8 cellular contexts compared by ENCODE assay signal in genomic region chr10:15168296-15168780, GRCh38. TPM values are rescaled to one million over a fixed set of nuclear protein-coding genes. Genes with fewer than 3 reads are reported as not detected.
DNase-seq lines count a peak whose midpoint lies in the region; ATAC-seq, FAIRE-seq and TF ChIP-seq lines count a peak whose summit lies in the region.

Gene NMT2 (minus strand): TSS chr10:15168693. CDS start chr10:15168612, 81 bp downstream.

- peak; percentile 52 for FAIRE-seq in GM19239 (lab: Jason Lieb, UNC)

- H3K27me3 Mint-ChIP-seq in activated naive CD8-positive, alpha-beta T cell treated with anti-CD3 and anti-CD28 coated beads for 36 hours: no peaks in the 10 kb centered on the region
- H3K27me3 Mint-ChIP-seq in progenitor cell of endocrine pancreas: no peaks in the 10 kb centered on the region

- peak within 1 kb of the TSS; percentile 80 for H3K9ac ChIP-seq in DND-41 (ENCODE audit: low read depth, low read length)

- H3K4me1 Mint-ChIP-seq in activated naive CD8-positive, alpha-beta T cell treated with anti-CD3 and anti-CD28 coated beads for 36 hours: peaks cover 53% of the 10 kb centered on the region
- H3K4me1 Mint-ChIP-seq in progenitor cell of endocrine pancreas (ENCODE audit: low read depth): peaks cover 23% of the 10 kb centered on the region

- H3K27ac ChIP-seq in DND-41 (ENCODE audit: low read length): peak within 1 kb of the TSS; percentile 96
- peak within 1 kb of the TSS; percentile 97 for H3K27ac ChIP-seq in left ventricle myocardium inferior (replicated peaks)

- peaks cover 4% of the 10 kb centered on the region for H3K36me3 Mint-ChIP-seq in activated naive CD8-positive, alpha-beta T cell treated with anti-CD3 and anti-CD28 coated beads for 36 hours
- peaks cover 2% of the 10 kb centered on the region for H3K36me3 Mint-ChIP-seq in progenitor cell of endocrine pancreas (ENCODE audit: insufficient read depth)

- H3K4me1 ChIP-seq in DND-41 (ENCODE audit: insufficient read depth, low read length): peaks cover 64% of the 10 kb centered on the region
- peaks cover 54% of the 10 kb centered on the region for H3K4me1 ChIP-seq in left ventricle myocardium inferior

- peak within 1 kb of the TSS; percentile 95 for H3K4me3 Mint-ChIP-seq in activated naive CD8-positive, alpha-beta T cell treated with anti-CD3 and anti-CD28 coated beads for 36 hours
- H3K4me3 Mint-ChIP-seq in progenitor cell of endocrine pancreas (ENCODE audit: low read depth): peak within 1 kb of the TSS; percentile 87

- peaks cover 12% of the 10 kb centered on the region; the same call in 1 of the 2 replicates for H4K20me1 ChIP-seq in DND-41 (ENCODE audit: insufficient read depth, low read length)

- peak within 1 kb of the TSS; percentile 93 for H3K27ac Mint-ChIP-seq in activated naive CD8-positive, alpha-beta T cell treated with anti-CD3 and anti-CD28 coated beads for 36 hours
- peak within 1 kb of the TSS; percentile 96 for H3K27ac Mint-ChIP-seq in progenitor cell of endocrine pancreas

- H2AFZ ChIP-seq in DND-41 (ENCODE audit: low read depth, low read length): peak within 1 kb of the TSS; percentile 98

- no peaks in the 10 kb centered on the region for H3K9me3 Mint-ChIP-seq in activated naive CD8-positive, alpha-beta T cell treated with anti-CD3 and anti-CD28 coated beads for 36 hours
- H3K9me3 Mint-ChIP-seq in progenitor cell of endocrine pancreas (ENCODE audit: low read depth): no peaks in the 10 kb centered on the region

- H3K9me3 ChIP-seq in DND-41 (ENCODE audit: insufficient read depth, low read length, severe bottlenecking): no peaks in the 10 kb centered on the region
- H3K9me3 ChIP-seq in left ventricle myocardium inferior (replicated peaks): no peaks in the 10 kb centered on the region

- H3K4me3 ChIP-seq in DND-41 (ENCODE audit: low read depth in 1 of 2, low read length in 2 of 2) (peak within 1 kb of the TSS; percentile 71 to 94), left ventricle myocardium inferior (peak within 1 kb of the TSS; percentile 98)

- intact Hi-C loops in left ventricle myocardium inferior (cut with micrococcal nuclease): no loop called here

- DNase-seq in DND-41: no peak
- DNase-seq in GM19239 (ENCODE audit: insufficient read length, low spot score): peak; percentile 95
- DNase-seq in NCI-H460 (ENCODE audit: extremely low read depth, low read depth): no peak
- DNase-seq in activated naive CD8-positive, alpha-beta T cell treated with anti-CD3 and anti-CD28 coated beads for 36 hours: peak; percentile 84
- DNase-seq in left ventricle myocardium inferior: peak; percentile 88
- DNase-seq in progenitor cell of endocrine pancreas (ENCODE audit: low spot score, unreplicated experiment): peak; percentile 75
- DNase-seq in stimulated activated CD4-positive, alpha-beta T cell treated with anti-CD3 and anti-CD28 coated beads, Interleukin-4, amount 100 ng/mL, for 1 hour: no peak

- TF ChIP-seq CTCF in DND-41 (IDR thresholded peaks at IDR 0.05; ENCODE audit: borderline replicate concordance, extremely low read depth, low read length, poor library complexity, severe bottlenecking) (peak; percentile 58), left ventricle myocardium inferior (IDR thresholded peaks at IDR 0.05; ENCODE audit: borderline replicate concordance) (peak; percentile 61), progenitor cell of endocrine pancreas (IDR thresholded peaks at IDR 0.05; ENCODE audit: unreplicated experiment) (peak; percentile 42)

- peak within 1 kb of the TSS; percentile 94 for H3K4me2 ChIP-seq in DND-41 (ENCODE audit: insufficient read depth, low read length)

- peaks cover 44% of the 10 kb centered on the region for H3K79me2 ChIP-seq in DND-41 (ENCODE audit: insufficient read depth, low read length)

- peak; percentile 69 for ATAC-seq in DND-41 (ENCODE audit: insufficient read depth, low read depth)
- peak; percentile 92 for ATAC-seq in HG03280 (IDR thresholded peaks at IDR 0.05; ENCODE audit: unreplicated experiment)

- no peaks in the 10 kb centered on the region for H3K27me3 ChIP-seq in DND-41 (ENCODE audit: insufficient read depth, low read length, poor library complexity)
- H3K27me3 ChIP-seq in left ventricle myocardium inferior (ENCODE audit: low read depth): no peaks in the 10 kb centered on the region

- H3K36me3 ChIP-seq in DND-41 (ENCODE audit: insufficient read depth, low read length): no peaks in the 10 kb centered on the region; the same call in 1 of the 2 replicates
- no peaks in the 10 kb centered on the region for H3K36me3 ChIP-seq in left ventricle myocardium inferior

RNA-seq across cellular contexts. Expression of gene NMT2, which starts in this region (rescaled TPM):
- 16.9 and 17.5 TPM in 2 replicates for total RNA-seq in NCI-H460 (2014; rRNA removed; shearing (Covaris generic))
- 11.3 and 17.9 TPM in 2 replicates for polyA plus RNA-seq in NCI-H460 (2014; cell fraction: nucleus; rRNA removed)
- 10 to 100 TPM; 11.3 to 11.7 TPM for total RNA-seq in activated naive CD8-positive, alpha-beta T cell treated with anti-CD3 and anti-CD28 coated beads for 36 hours
- total RNA-seq in left ventricle myocardium inferior: 12.4 TPM
- 36.6 and 39.6 TPM in 2 replicates for total RNA-seq in progenitor cell of endocrine pancreas

Comparison
In these comparisons a context has a peak if more than half of its experiments do, and no peak if none do; other contexts are left out.
1. DNase-seq: peak in GM19239 (single experiment), activated naive CD8-positive, alpha-beta T cell treated with anti-CD3 and anti-CD28 coated beads for 36 hours (single experiment), left ventricle myocardium inferior (single experiment) and progenitor cell of endocrine pancreas (single experiment); none in DND-41 (single experiment), NCI-H460 (single experiment) and stimulated activated CD4-positive, alpha-beta T cell treated with anti-CD3 and anti-CD28 coated beads, Interleukin-4, amount 100 ng/mL, for 1 hour (single experiment).
2. Peak in every context shown above with its lines, with median percentiles within 50 percentile points of each other: CTCF ChIP-seq.